Comparison of ENCODE assay signal across 18 cellular contexts in genomic region chr16:561957-562938, GRCh38. TPM values are rescaled to one million over a fixed set of nuclear protein-coding genes. Genes with fewer than 3 reads are reported as not detected.
"Had no signal": no experiment of that assay in that cellular context is flagged by ENCODE, and none has a peak within 500 bp of the region (broad histone marks: within the 10 kb centered on the region; RNA-seq: fewer than 3 reads in every experiment).

No MANE protein-coding gene starts in this region.

- H3K4me3 ChIP-seq: right atrium auricular region, smooth muscle cell, tibial nerve had no signal

- H3K9me3 ChIP-seq: right atrium auricular region, tibial nerve had no signal

- DNase-seq: activated CD4-positive, alpha-beta T cell treated with anti-CD3 and anti-CD28 coated beads, Interleukin-2, amount 50 U/mL, for 1 hour; activated CD4-positive, CD25-positive, alpha-beta regulatory T cell; activated effector memory CD4-positive, alpha-beta T cell treated with Interleukin-2 at 50 U/mL for 16 hours; activated T-cell treated with anti-CD3 and anti-CD28 coated beads, Interleukin-2, amount 50 U/mL, for 24 hours; amygdala; dermis blood vessel endothelial cell; endodermal cell; hypothalamus; nucleus accumbens had no signal

- H3K4me3 Mint-ChIP-seq: activated naive CD8-positive, alpha-beta T cell; activated T-cell treated with anti-CD3 and anti-CD28 coated beads, Interleukin-2, amount 50 U/mL, for 24 hours; endodermal cell; mesothelial cell of epicardium; stimulated activated effector memory CD8-positive, alpha-beta T cell treated with anti-CD3 and anti-CD28 coated beads, Interleukin-12 subunit alpha, Interleukin-12 subunit beta, amount 100 ng/mL, for 72 hours had no signal

- H3K27ac ChIP-seq: right atrium auricular region, tibial nerve had no signal

- H3K36me3 ChIP-seq: right atrium auricular region, tibial nerve had no signal

- H3K36me3 Mint-ChIP-seq: activated naive CD8-positive, alpha-beta T cell; brain; mesothelial cell of epicardium; stimulated activated effector memory CD8-positive, alpha-beta T cell treated with anti-CD3 and anti-CD28 coated beads, Interleukin-12 subunit alpha, Interleukin-12 subunit beta, amount 100 ng/mL, for 72 hours had no signal

- H3K4me2 ChIP-seq: smooth muscle cell had no signal

- ATAC-seq: stimulated activated effector memory CD8-positive, alpha-beta T cell treated with anti-CD3 and anti-CD28 coated beads, Interleukin-12 subunit alpha, Interleukin-12 subunit beta, amount 100 ng/mL, for 72 hours had no signal

- H3K27ac Mint-ChIP-seq: activated naive CD8-positive, alpha-beta T cell; activated T-cell treated with anti-CD3 and anti-CD28 coated beads, Interleukin-2, amount 50 U/mL, for 24 hours; endodermal cell; mesothelial cell of epicardium; stimulated activated effector memory CD8-positive, alpha-beta T cell treated with anti-CD3 and anti-CD28 coated beads, Interleukin-12 subunit alpha, Interleukin-12 subunit beta, amount 100 ng/mL, for 72 hours had no signal

- H3K9me3 Mint-ChIP-seq: activated T-cell treated with anti-CD3 and anti-CD28 coated beads, Interleukin-2, amount 50 U/mL, for 24 hours; brain; endodermal cell; mesothelial cell of epicardium; stimulated activated effector memory CD8-positive, alpha-beta T cell treated with anti-CD3 and anti-CD28 coated beads, Interleukin-12 subunit alpha, Interleukin-12 subunit beta, amount 100 ng/mL, for 72 hours had no signal

RNA-seq across cellular contexts. Expression of gene PRR35, which starts 2.1 kb away (rescaled TPM):
- total RNA-seq: dermis blood vessel endothelial cell, lower leg skin, posterior vena cava, right atrium auricular region, smooth muscle cell, tibial nerve had no signal
- polyA plus RNA-seq: smooth muscle cell had no signal
